22 cellular contexts compared by ENCODE assay signal in genomic region chr7:5041047-5041446, GRCh38. TPM values are rescaled to one million over a fixed set of nuclear protein-coding genes. Genes with fewer than 3 reads are reported as not detected.
DNase-seq lines count a peak whose midpoint lies in the region; TF ChIP-seq lines count a peak whose summit lies in the region.
"Had no signal": no experiment of that assay in that cellular context is flagged by ENCODE, and none has a peak within 500 bp of the region (broad histone marks: within the 10 kb centered on the region; RNA-seq: fewer than 3 reads in every experiment).

No MANE protein-coding gene starts in this region.

- no peak overlapping the region for H3K27ac Mint-ChIP-seq in activated T-helper 1 cell treated with anti-CD3 and anti-CD28 coated beads, Interleukin-12 subunit alpha, Interleukin-12 subunit beta, Interleukin-2, Interleukin-4 antibody, amounts not matched to agents 30 ng/mL and 10 ng/mL and 1 ng/mL, durations not matched to agents 14 hours and 24 hours and 36 hours
- H3K27ac Mint-ChIP-seq in osteocyte (ENCODE audit: unreplicated experiment) = no peak overlapping the region
- H3K27ac Mint-ChIP-seq: CD4-positive, CD25-positive, alpha-beta regulatory T cell had no signal

- peaks cover 13% of the 10 kb centered on the region for H3K4me1 Mint-ChIP-seq in activated T-helper 1 cell treated with anti-CD3 and anti-CD28 coated beads, Interleukin-12 subunit alpha, Interleukin-12 subunit beta, Interleukin-2, Interleukin-4 antibody, amounts not matched to agents 30 ng/mL and 10 ng/mL and 1 ng/mL, durations not matched to agents 14 hours and 24 hours and 36 hours (ENCODE audit: low read depth)
- peaks cover 6% of the 10 kb centered on the region for H3K4me1 Mint-ChIP-seq in osteocyte (ENCODE audit: unreplicated experiment)

- TF ChIP-seq CTCF in osteocyte (IDR thresholded peaks at IDR 0.05) = no peak

- in situ Hi-C loops in KBM-7 (cut with MboI; ENCODE audit: low pct_unique_long_range_greater_than_20kb, low sequenced_read_pairs) = no loop called here

- intact Hi-C loops in activated T-helper 1 cell treated with anti-CD3 and anti-CD28 coated beads, Interleukin-12 subunit alpha, Interleukin-12 subunit beta, Interleukin-2, Interleukin-4 antibody, amounts not matched to agents 30 ng/mL and 10 ng/mL and 1 ng/mL, durations not matched to agents 14 hours and 24 hours and 36 hours (cut with micrococcal nuclease) = no loop called here

- peaks cover 19% of the 10 kb centered on the region for H3K36me3 Mint-ChIP-seq in activated T-helper 1 cell treated with anti-CD3 and anti-CD28 coated beads, Interleukin-12 subunit alpha, Interleukin-12 subunit beta, Interleukin-2, Interleukin-4 antibody, amounts not matched to agents 30 ng/mL and 10 ng/mL and 1 ng/mL, durations not matched to agents 14 hours and 24 hours and 36 hours (ENCODE audit: low read depth)
- peaks cover 3% of the 10 kb centered on the region for H3K36me3 Mint-ChIP-seq in osteocyte (ENCODE audit: unreplicated experiment)

- no peak overlapping the region for H3K4me3 Mint-ChIP-seq in activated T-helper 1 cell treated with anti-CD3 and anti-CD28 coated beads, Interleukin-12 subunit alpha, Interleukin-12 subunit beta, Interleukin-2, Interleukin-4 antibody, amounts not matched to agents 30 ng/mL and 10 ng/mL and 1 ng/mL, durations not matched to agents 14 hours and 24 hours and 36 hours
- no peak overlapping the region for H3K4me3 Mint-ChIP-seq in osteocyte (ENCODE audit: unreplicated experiment)
- H3K4me3 Mint-ChIP-seq: CD4-positive, CD25-positive, alpha-beta regulatory T cell had no signal

- no peaks in the 10 kb centered on the region for H3K27me3 Mint-ChIP-seq in activated T-helper 1 cell treated with anti-CD3 and anti-CD28 coated beads, Interleukin-12 subunit alpha, Interleukin-12 subunit beta, Interleukin-2, Interleukin-4 antibody, amounts not matched to agents 30 ng/mL and 10 ng/mL and 1 ng/mL, durations not matched to agents 14 hours and 24 hours and 36 hours (ENCODE audit: insufficient read depth)
- H3K27me3 Mint-ChIP-seq in osteocyte (ENCODE audit: unreplicated experiment) = no peaks in the 10 kb centered on the region
- H3K27me3 Mint-ChIP-seq: CD4-positive, CD25-positive, alpha-beta regulatory T cell had no signal

- peaks cover 3% of the 10 kb centered on the region for H3K9me3 Mint-ChIP-seq in activated T-helper 1 cell treated with anti-CD3 and anti-CD28 coated beads, Interleukin-12 subunit alpha, Interleukin-12 subunit beta, Interleukin-2, Interleukin-4 antibody, amounts not matched to agents 30 ng/mL and 10 ng/mL and 1 ng/mL, durations not matched to agents 14 hours and 24 hours and 36 hours
- H3K9me3 Mint-ChIP-seq in osteocyte (ENCODE audit: unreplicated experiment) = no peaks in the 10 kb centered on the region
- H3K9me3 Mint-ChIP-seq: CD4-positive, CD25-positive, alpha-beta regulatory T cell had no signal

- DNase-seq in activated CD8-positive, alpha-beta memory T cell treated with anti-CD3 and anti-CD28 coated beads for 24 hours = peak; percentile 47
- DNase-seq in activated CD8-positive, alpha-beta memory T cell treated with anti-CD3 and anti-CD28 coated beads, Interleukin-2, amount 50 U/mL, for 48 hours = no peak
- DNase-seq in ELF-1 (ENCODE audit: low read depth, low spot score) = peak; percentile 8
- DNase-seq in KBM-7 = peak; percentile 20
- DNase-seq in activated T-helper 1 cell treated with anti-CD3 and anti-CD28 coated beads, Interleukin-12 subunit alpha, Interleukin-12 subunit beta, Interleukin-2, Interleukin-4 antibody, amounts not matched to agents 30 ng/mL and 10 ng/mL and 1 ng/mL, durations not matched to agents 14 hours and 24 hours and 36 hours (ENCODE audit: low spot score) = peak; percentile 3
- no peak for DNase-seq in osteocyte (ENCODE audit: extremely low spot score, unreplicated experiment)
- DNase-seq in T1000 (lab: John Stamatoyannopoulos, UW) = no peak
- no peak for DNase-seq in NCI-H2196 (lab: John Stamatoyannopoulos, UW; ENCODE audit: unreplicated experiment)
- DNase-seq: CD4-positive, CD25-positive, alpha-beta regulatory T cell; DMS153; GOT3; HCEC 1CT; Kasumi-1; MV-4-11; NCI-H1105; NCI-H146; NCI-H1930; NCI-H2107; NCI-H446; NCI-H526 treated with DMSO at 0.1 percent for 48 hours; Right ventricle myocardium superior; RPMI8226 had no signal

RNA-seq across cellular contexts. Expression of gene RBAK, which starts 4.6 kb away (rescaled TPM):
- total RNA-seq in activated T-helper 1 cell treated with anti-CD3 and anti-CD28 coated beads, Interleukin-12 subunit alpha, Interleukin-12 subunit beta, Interleukin-2, Interleukin-4 antibody, amounts not matched to agents 30 ng/mL and 10 ng/mL and 1 ng/mL, durations not matched to agents 14 hours and 24 hours and 36 hours = 12.5 and 13.0 TPM in 2 replicates
- 13.0 and 13.6 TPM in 2 replicates for total RNA-seq in osteocyte

Comparison
In these comparisons a context has a peak if more than half of its experiments do, and no peak if none do; other contexts are left out.
1. DNase-seq: peak in activated CD8-positive, alpha-beta memory T cell treated with anti-CD3 and anti-CD28 coated beads for 24 hours (single experiment), ELF-1 (single experiment), KBM-7 (single experiment) and activated T-helper 1 cell treated with anti-CD3 and anti-CD28 coated beads, Interleukin-12 subunit alpha, Interleukin-12 subunit beta, Interleukin-2, Interleukin-4 antibody, amounts not matched to agents 30 ng/mL and 10 ng/mL and 1 ng/mL, durations not matched to agents 14 hours and 24 hours and 36 hours (single experiment); none in activated CD8-positive, alpha-beta memory T cell treated with anti-CD3 and anti-CD28 coated beads, Interleukin-2, amount 50 U/mL, for 48 hours (single experiment), osteocyte (single experiment), T1000 (single experiment) and NCI-H2196 (single experiment).